In the genomic region with DNA sequence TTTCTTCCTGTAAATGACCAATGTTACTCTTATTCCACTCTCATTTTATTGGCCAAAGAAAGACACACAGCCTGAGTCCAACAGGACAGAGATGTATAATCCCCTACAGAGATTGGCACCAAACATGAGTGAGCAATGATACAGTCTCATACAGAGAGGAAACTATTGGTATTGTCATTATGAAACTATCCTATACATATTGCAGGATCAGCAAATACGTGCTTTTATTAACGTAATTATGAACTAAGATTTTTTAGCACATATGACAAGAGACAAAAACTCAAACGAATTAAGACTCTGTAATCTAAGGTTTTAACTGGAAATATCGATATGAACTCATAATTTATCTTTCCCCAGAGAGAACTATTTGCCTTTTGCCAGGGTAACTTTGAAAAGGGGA, we compare ENCODE assay signal across 30 cellular contexts.
"Had no signal": no experiment of that assay in that cellular context is flagged by ENCODE, and none has a peak within 500 bp of the region (broad histone marks: within the 10 kb centered on the region; RNA-seq: fewer than 3 reads in every experiment).

No MANE protein-coding gene starts in this region.

- H3K4me1 ChIP-seq: ascending aorta had no signal

- H3K27ac ChIP-seq: ascending aorta, cardiac muscle cell, VCaP had no signal

- ATAC-seq: activated CD8-positive, alpha-beta memory T cell treated with anti-CD3 and anti-CD28 coated beads, Interleukin-2, amount 10 ng/mL, durations not matched to agents 7 days and 5 days; activated CD8-positive, alpha-beta T cell treated with anti-CD3 and anti-CD28 coated beads, Interleukin-2, amount 10 ng/mL, durations not matched to agents 7 days and 5 days; activated naive CD8-positive, alpha-beta T cell treated with anti-CD3 and anti-CD28 coated beads, Interleukin-2, amount 50 U/mL, for 24 hours had no signal

- DNase-seq: activated B cell treated with CpG ODN at 0.5 μM for 24 hours; activated CD4-positive, alpha-beta memory T cell treated with anti-CD3 and anti-CD28 coated beads, Interleukin-2, amount 10 ng/mL, durations not matched to agents 7 days and 5 days; activated CD4-positive, alpha-beta T cell treated with anti-CD3 and anti-CD28 coated beads for 4 hours; activated CD4-positive, alpha-beta T cell treated with anti-CD3 and anti-CD28 coated beads, Interleukin-2, amount 10 ng/mL, durations not matched to agents 24 days and 14 days; activated CD4-positive, alpha-beta T cell treated with anti-CD3 and anti-CD28 coated beads, Interleukin-2, amount 50 U/mL, for 1 hour; activated CD4-positive, alpha-beta T cell treated with anti-CD3 and anti-CD28 coated beads, Interleukin-2, amount 50 U/mL, for 4 hours; activated CD4-positive, CD25-positive, alpha-beta regulatory T cell treated with anti-CD3 and anti-CD28 coated beads, Interleukin-2, amount 50 U/mL, for 72 hours; activated CD8-positive, alpha-beta memory T cell treated with anti-CD3 and anti-CD28 coated beads for 24 hours; activated CD8-positive, alpha-beta memory T cell treated with anti-CD3 and anti-CD28 coated beads, Interleukin-2, amount 10 ng/mL, durations not matched to agents 7 days and 5 days; activated CD8-positive, alpha-beta memory T cell treated with anti-CD3 and anti-CD28 coated beads, Interleukin-2, amount 50 U/mL, for 48 hours; activated CD8-positive, alpha-beta T cell treated with anti-CD3 and anti-CD28 coated beads, Interleukin-2, amount 10 ng/mL, durations not matched to agents 7 days and 5 days; activated effector memory CD4-positive, alpha-beta T cell treated with Interleukin-2 at 50 U/mL for 16 hours; activated gamma-delta T cell; activated naive CD4-positive, alpha-beta T cell treated with anti-CD3 and anti-CD28 coated beads, Interleukin-2, amount 10 ng/mL, durations not matched to agents 7 days and 5 days; activated naive CD4-positive, alpha-beta T cell treated with Interleukin-2 at 50 U/mL for 16 hours; activated naive CD8-positive, alpha-beta T cell treated with anti-CD3 and anti-CD28 coated beads, Interleukin-2, amount 10 ng/mL, durations not matched to agents 7 days and 5 days; activated naive CD8-positive, alpha-beta T cell treated with anti-CD3 and anti-CD28 coated beads, Interleukin-2, amount 50 U/mL, for 24 hours; activated T-cell treated with anti-CD3 and anti-CD28 coated beads, Interleukin-2, amount 50 U/mL, for 24 hours; activated T-cell treated with anti-CD3 and anti-CD28 coated beads, Interleukin-2, amount 50 U/mL, for 48 hours; amygdala; anterior cingulate cortex; caudate nucleus; cerebellar nuclear complex; T-helper 2 cell; T-helper 9 cell had no signal

- H3K4me3 ChIP-seq: ascending aorta, cardiac muscle cell had no signal

- FAIRE-seq: bronchial epithelial cell, TTC549 had no signal

- H3K27me3 ChIP-seq: ascending aorta had no signal

- H3K36me3 ChIP-seq: ascending aorta, cardiac muscle cell had no signal
